8 cellular contexts compared by ENCODE assay signal in the genomic region with DNA sequence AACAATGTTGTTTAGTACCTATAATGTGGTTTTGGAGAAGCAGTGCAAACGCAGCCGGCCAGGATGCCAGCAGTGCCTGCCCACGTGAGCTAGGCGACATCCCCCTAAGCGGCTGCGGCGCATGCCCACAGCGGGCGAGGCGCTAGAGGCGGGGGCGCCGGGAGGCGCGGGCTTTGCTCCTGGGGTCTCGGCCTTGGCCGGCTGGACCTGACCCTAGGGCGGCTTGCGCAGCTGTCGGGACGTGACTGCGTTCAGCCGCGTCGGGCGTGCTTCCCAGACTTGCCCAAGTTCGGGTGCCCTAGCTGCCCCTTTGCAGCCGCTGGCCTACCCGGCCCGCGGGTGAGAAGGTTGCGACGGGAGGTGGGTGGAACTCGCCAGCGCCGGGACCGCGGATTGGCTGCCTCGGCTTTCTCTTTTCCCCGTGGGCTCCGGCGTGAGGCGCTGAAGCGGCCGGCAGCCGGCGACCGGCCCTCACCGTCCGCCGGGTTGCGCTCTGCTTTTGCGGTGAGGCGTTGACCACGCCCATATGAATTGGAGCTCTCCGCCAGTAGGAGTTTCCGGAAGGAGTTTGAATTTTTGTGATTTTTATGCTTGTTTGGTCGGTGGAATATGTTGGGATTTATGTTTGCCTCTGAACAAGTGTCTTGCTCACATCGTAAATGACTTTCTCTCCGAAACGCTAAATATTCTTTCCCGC. TPM values are rescaled to one million over a fixed set of nuclear protein-coding genes. Genes with fewer than 3 reads are reported as not detected.
A peak's percentile ranks its signal among the peaks of the same experiment; 100 is the strongest.
DNase-seq lines count a peak whose midpoint lies in the region; ATAC-seq and TF ChIP-seq lines count a peak whose summit lies in the region.

A gene (plus strand): TSS at position 122 of the 697 bp plus-strand sequence. CDS start 599 bp downstream, outside the sequence.

- DNase-seq in DMS 273 (lab: John Stamatoyannopoulos, UW; ENCODE audit: unreplicated experiment) (peak; percentile 91), epidermal melanocyte (ENCODE audit: insufficient read length, low spot score) (peak; percentile 80)
- peak; percentile 90 for DNase-seq in activated CD8-positive, alpha-beta memory T cell treated with anti-CD3 and anti-CD28 coated beads, Interleukin-2, amount 50 U/mL, for 48 hours
- DNase-seq in stimulated activated CD8-positive, alpha-beta memory T cell treated with anti-CD3 and anti-CD28 coated beads, Interleukin-4, amount 100 ng/mL, for 1 hour (ENCODE audit: low read depth in 2 of 2, low spot score in 1 of 2), result peak; percentile 55 to 71

- H3K4me1 ChIP-seq in HUES64 (ENCODE audit: insufficient read depth, low read length), result peaks cover 3% of the 10 kb centered on the region; the same call in 1 of the 2 replicates
- H3K4me1 ChIP-seq in OCI-LY3 (ENCODE audit: low read length), result peaks cover 23% of the 10 kb centered on the region
- H3K4me1 ChIP-seq in mononuclear cell (ENCODE audit: insufficient read depth, low read length), result peaks cover 38% of the 10 kb centered on the region

- H3K36me3 ChIP-seq in HUES64 (ENCODE audit: insufficient read depth, low read length) (no peaks in the 10 kb centered on the region), OCI-LY3 (replicated peaks; ENCODE audit: low read depth, low read length) (no peaks in the 10 kb centered on the region)

- peaks cover 5% of the 10 kb centered on the region; the same call in 1 of the 2 replicates for H3K79me2 ChIP-seq in OCI-LY3 (ENCODE audit: low read length)

- H3K9ac ChIP-seq in HUES64 (ENCODE audit: low read depth, low read length), result peak within 1 kb of the TSS; percentile 87
- H3K9ac ChIP-seq in OCI-LY3 (ENCODE audit: low read length), result peak within 1 kb of the TSS; percentile 72

- TF ChIP-seq CTCF in OCI-LY3 (IDR thresholded peaks at IDR 0.05; ENCODE audit: low read depth, low read length), result peak; percentile 38

- peak within 1 kb of the TSS; percentile 81 for H3K4me2 ChIP-seq in OCI-LY3 (ENCODE audit: low read length)

- H4K20me1 ChIP-seq in OCI-LY3 (ENCODE audit: insufficient read depth, low read length), result no peaks in the 10 kb centered on the region

- ATAC-seq in GM21447 (IDR thresholded peaks at IDR 0.05; ENCODE audit: unreplicated experiment), result peak; percentile 82

- peak within 1 kb of the TSS; percentile 96 for H2AFZ ChIP-seq in OCI-LY3 (ENCODE audit: low read depth, low read length)

- no peaks in the 10 kb centered on the region for H3K9me3 ChIP-seq in HUES64 (ENCODE audit: insufficient read depth, low read depth, low read length)
- no peaks in the 10 kb centered on the region for H3K9me3 ChIP-seq in OCI-LY3 (ENCODE audit: insufficient read depth, low read length)
- H3K9me3 ChIP-seq in mononuclear cell (ENCODE audit: low read depth, low read length), result no peaks in the 10 kb centered on the region

- H3K27ac ChIP-seq in HUES64 (ENCODE audit: low read depth, low read length) (peak within 1 kb of the TSS; percentile 92), OCI-LY3 (ENCODE audit: low read length) (peak within 1 kb of the TSS; percentile 64)

- WGBS in HUES64, result 1% methylated on average over 62 of the region's 62 CpGs

- H3K4me3 ChIP-seq in HUES64 (ENCODE audit: low read length) (peak within 1 kb of the TSS; percentile 68), OCI-LY3 (ENCODE audit: low read length) (peak within 1 kb of the TSS; percentile 86), mononuclear cell (ENCODE audit: low read length) (peak within 1 kb of the TSS; percentile 74)

- H3K27me3 ChIP-seq in HUES64 (ENCODE audit: insufficient read depth, low read length) (no peaks in the 10 kb centered on the region), OCI-LY3 (ENCODE audit: low read depth, low read length) (no peaks in the 10 kb centered on the region), mononuclear cell (ENCODE audit: insufficient read depth, low read length) (no peaks in the 10 kb centered on the region)

RNA-seq across cellular contexts. Expression of the gene that starts here (rescaled TPM):
- polyA plus RNA-seq in HUES64 (2013, experiment 1 of 2), result 14.5 TPM
- 10.1 TPM for polyA plus RNA-seq in HUES64 (2013, experiment 2 of 2)
- 15.4 TPM for total RNA-seq in mononuclear cell

Comparison
In these comparisons a context has a peak if more than half of its experiments do, and no peak if none do; other contexts are left out.
1. Peak in every context shown above with its lines: DNase-seq, ATAC-seq, H3K4me3 ChIP-seq and H3K27ac ChIP-seq.